In genomic region chr21:42621166-42621827, GRCh38 we compare ENCODE assay signal across 1 cellular context.
TF ChIP-seq lines count a peak whose summit lies in the region.

No MANE protein-coding gene starts in this region.

TF ChIP-seq in GM23338, 12 proteins besides CTCF, POLR2A, EP300 and RAD21 (continued from another document):
- TF ChIP-seq, protein P1, sequence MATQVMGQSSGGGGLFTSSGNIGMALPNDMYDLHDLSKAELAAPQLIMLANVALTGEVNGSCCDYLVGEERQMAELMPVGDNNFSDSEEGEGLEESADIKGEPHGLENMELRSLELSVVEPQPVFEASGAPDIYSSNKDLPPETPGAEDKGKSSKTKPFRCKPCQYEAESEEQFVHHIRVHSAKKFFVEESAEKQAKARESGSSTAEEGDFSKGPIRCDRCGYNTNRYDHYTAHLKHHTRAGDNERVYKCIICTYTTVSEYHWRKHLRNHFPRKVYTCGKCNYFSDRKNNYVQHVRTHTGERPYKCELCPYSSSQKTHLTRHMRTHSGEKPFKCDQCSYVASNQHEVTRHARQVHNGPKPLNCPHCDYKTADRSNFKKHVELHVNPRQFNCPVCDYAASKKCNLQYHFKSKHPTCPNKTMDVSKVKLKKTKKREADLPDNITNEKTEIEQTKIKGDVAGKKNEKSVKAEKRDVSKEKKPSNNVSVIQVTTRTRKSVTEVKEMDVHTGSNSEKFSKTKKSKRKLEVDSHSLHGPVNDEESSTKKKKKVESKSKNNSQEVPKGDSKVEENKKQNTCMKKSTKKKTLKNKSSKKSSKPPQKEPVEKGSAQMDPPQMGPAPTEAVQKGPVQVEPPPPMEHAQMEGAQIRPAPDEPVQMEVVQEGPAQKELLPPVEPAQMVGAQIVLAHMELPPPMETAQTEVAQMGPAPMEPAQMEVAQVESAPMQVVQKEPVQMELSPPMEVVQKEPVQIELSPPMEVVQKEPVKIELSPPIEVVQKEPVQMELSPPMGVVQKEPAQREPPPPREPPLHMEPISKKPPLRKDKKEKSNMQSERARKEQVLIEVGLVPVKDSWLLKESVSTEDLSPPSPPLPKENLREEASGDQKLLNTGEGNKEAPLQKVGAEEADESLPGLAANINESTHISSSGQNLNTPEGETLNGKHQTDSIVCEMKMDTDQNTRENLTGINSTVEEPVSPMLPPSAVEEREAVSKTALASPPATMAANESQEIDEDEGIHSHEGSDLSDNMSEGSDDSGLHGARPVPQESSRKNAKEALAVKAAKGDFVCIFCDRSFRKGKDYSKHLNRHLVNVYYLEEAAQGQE (IDR thresholded peaks at IDR 0.05; ENCODE audit: unreplicated experiment), result no peak
- TF ChIP-seq ZNF331 (CRISPR knock-in tag; IDR thresholded peaks at IDR 0.05; ENCODE audit: low read depth), result no peak
- TF ChIP-seq EZH2phosphoT487 (IDR thresholded peaks at IDR 0.05; ENCODE audit: unreplicated experiment), result no peak
- no peak for TF ChIP-seq CREB1 (CRISPR knock-in tag; IDR thresholded peaks at IDR 0.05; ENCODE audit: low read depth)
- TF ChIP-seq, protein P2, sequence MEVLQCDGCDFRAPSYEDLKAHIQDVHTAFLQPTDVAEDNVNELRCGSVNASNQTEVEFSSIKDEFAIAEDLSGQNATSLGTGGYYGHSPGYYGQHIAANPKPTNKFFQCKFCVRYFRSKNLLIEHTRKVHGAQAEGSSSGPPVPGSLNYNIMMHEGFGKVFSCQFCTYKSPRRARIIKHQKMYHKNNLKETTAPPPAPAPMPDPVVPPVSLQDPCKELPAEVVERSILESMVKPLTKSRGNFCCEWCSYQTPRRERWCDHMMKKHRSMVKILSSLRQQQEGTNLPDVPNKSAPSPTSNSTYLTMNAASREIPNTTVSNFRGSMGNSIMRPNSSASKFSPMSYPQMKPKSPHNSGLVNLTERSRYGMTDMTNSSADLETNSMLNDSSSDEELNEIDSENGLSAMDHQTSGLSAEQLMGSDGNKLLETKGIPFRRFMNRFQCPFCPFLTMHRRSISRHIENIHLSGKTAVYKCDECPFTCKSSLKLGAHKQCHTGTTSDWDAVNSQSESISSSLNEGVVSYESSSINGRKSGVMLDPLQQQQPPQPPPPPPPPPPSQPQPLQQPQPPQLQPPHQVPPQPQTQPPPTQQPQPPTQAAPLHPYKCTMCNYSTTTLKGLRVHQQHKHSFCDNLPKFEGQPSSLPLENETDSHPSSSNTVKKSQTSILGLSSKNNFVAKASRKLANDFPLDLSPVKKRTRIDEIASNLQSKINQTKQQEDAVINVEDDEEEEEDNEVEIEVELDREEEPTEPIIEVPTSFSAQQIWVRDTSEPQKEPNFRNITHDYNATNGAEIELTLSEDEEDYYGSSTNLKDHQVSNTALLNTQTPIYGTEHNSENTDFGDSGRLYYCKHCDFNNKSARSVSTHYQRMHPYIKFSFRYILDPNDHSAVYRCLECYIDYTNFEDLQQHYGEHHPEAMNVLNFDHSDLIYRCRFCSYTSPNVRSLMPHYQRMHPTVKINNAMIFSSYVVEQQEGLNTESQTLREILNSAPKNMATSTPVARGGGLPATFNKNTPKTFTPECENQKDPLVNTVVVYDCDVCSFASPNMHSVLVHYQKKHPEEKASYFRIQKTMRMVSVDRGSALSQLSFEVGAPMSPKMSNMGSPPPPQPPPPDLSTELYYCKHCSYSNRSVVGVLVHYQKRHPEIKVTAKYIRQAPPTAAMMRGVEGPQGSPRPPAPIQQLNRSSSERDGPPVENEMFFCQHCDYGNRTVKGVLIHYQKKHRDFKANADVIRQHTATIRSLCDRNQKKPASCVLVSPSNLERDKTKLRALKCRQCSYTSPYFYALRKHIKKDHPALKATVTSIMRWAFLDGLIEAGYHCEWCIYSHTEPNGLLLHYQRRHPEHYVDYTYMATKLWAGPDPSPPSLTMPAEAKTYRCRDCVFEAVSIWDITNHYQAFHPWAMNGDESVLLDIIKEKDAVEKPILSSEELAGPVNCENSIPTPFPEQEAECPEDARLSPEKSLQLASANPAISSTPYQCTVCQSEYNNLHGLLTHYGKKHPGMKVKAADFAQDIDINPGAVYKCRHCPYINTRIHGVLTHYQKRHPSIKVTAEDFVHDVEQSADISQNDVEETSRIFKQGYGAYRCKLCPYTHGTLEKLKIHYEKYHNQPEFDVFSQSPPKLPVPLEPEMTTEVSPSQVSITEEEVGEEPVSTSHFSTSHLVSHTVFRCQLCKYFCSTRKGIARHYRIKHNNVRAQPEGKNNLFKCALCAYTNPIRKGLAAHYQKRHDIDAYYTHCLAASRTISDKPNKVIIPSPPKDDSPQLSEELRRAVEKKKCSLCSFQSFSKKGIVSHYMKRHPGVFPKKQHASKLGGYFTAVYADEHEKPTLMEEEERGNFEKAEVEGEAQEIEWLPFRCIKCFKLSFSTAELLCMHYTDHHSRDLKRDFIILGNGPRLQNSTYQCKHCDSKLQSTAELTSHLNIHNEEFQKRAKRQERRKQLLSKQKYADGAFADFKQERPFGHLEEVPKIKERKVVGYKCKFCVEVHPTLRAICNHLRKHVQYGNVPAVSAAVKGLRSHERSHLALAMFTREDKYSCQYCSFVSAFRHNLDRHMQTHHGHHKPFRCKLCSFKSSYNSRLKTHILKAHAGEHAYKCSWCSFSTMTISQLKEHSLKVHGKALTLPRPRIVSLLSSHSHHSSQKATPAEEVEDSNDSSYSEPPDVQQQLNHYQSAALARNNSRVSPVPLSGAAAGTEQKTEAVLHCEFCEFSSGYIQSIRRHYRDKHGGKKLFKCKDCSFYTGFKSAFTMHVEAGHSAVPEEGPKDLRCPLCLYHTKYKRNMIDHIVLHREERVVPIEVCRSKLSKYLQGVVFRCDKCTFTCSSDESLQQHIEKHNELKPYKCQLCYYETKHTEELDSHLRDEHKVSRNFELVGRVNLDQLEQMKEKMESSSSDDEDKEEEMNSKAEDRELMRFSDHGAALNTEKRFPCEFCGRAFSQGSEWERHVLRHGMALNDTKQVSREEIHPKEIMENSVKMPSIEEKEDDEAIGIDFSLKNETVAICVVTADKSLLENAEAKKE (CRISPR knock-in tag; IDR thresholded peaks at IDR 0.05), result no peak
